ENCODE assay signal across 19 cellular contexts in the genomic region with DNA sequence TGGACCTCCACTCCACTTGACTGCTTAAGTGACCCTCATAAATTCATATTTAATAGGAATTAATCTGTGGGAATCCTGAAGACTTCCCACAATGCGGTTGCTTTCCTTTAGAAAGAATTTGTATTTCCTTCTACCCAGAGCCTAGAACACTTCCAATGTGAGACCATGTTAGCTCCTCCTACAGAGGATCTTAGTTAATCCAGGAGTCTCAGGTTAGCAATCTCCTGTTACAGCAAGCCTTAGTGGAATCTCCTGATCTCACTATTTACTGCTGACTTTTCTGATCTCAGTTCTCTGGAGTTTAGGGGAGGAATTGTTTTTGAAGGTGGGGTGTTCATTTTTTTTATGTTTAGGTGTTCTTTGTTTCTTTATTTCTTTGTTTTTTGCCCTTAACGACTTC.
DNase-seq lines count a peak whose midpoint lies in the region; ATAC-seq, FAIRE-seq and TF ChIP-seq lines count a peak whose summit lies in the region.
"Had no signal": no experiment of that assay in that cellular context is flagged by ENCODE, and none has a peak within 500 bp of the region (broad histone marks: within the 10 kb centered on the region; RNA-seq: fewer than 3 reads in every experiment).

No MANE protein-coding gene starts in this region.

- no peak for DNase-seq in Calu3
- DNase-seq in IMR-90: no peak
- DNase-seq in bronchial epithelial cell (ENCODE audit: low read depth): peak; percentile 33
- no peak for DNase-seq in nephron progenitor cell
- DNase-seq in HFFc6: no peak
- no peak for DNase-seq in activated gamma-delta T cell treated with Interleukin-2 at 50 U/mL for 16 hours
- no peak for DNase-seq in stimulated activated CD4-positive, alpha-beta T cell treated with anti-CD3 and anti-CD28 coated beads, Interleukin-2, amount 100 ng/mL, for 24 hours
- DNase-seq: CD8-positive, alpha-beta T cell; DMS 273 treated with DMSO at 0.1 percent for 48 hours; DMS53; DND-41; EL; HCEC 1CT had no signal

- no peak overlapping the region for H2BK5ac ChIP-seq in IMR-90 (ENCODE audit: low read depth, low read length, poor library complexity, severe bottlenecking)

- H2BK20ac ChIP-seq in IMR-90 (ENCODE audit: low read depth, low read length): no peak overlapping the region; the same call in 1 of the 2 replicates

- no peak overlapping the region for H4K91ac ChIP-seq in IMR-90 (ENCODE audit: insufficient read depth, low read depth, low read length)

- 0 out of 2 replicates have a peak overlapping the region, but pooled peaks have one; percentile 1 for H2AK5ac ChIP-seq in IMR-90 (ENCODE audit: low read depth, low read length)

- H3K4me1 Mint-ChIP-seq in Calu3 (ENCODE audit: low read depth, unreplicated experiment): peaks cover 19% of the 10 kb centered on the region
- peaks cover 29% of the 10 kb centered on the region for H3K4me1 Mint-ChIP-seq in nephron progenitor cell
- H3K4me1 Mint-ChIP-seq in HFFc6 (ENCODE audit: low read depth): peaks cover 45% of the 10 kb centered on the region
- H3K4me1 Mint-ChIP-seq: B cell had no signal

- H3K27me3 ChIP-seq in IMR-90 (ENCODE audit: control insufficient read depth, insufficient read depth, low read length) (no peaks in the 10 kb centered on the region), bronchial epithelial cell (ENCODE audit: control insufficient read depth, insufficient read depth, low read length) (no peaks in the 10 kb centered on the region)
- H3K27me3 ChIP-seq: BLaER1 treated with 17β-estradiol and CSF1 and Interleukin-3, amounts not matched to agents 10 nM and 100 nM had no signal

- BruUV-seq in Calu3 (replicated peaks; lab: Mats Ljungman, UMichigan) (no TSS peak), IMR-90 (replicated peaks; lab: Mats Ljungman, UMichigan) (no TSS peak)

- H3K79me1 ChIP-seq in IMR-90 (ENCODE audit: low read depth in 1 of 2, low read length in 2 of 2): no peaks in the 10 kb centered on the region

- in situ Hi-C loops in IMR-90 (cut with MboI; ENCODE audit: low sequenced_read_pairs): no loop called here

- H2AFZ ChIP-seq in IMR-90 (replicated peaks; ENCODE audit: low read length, poor library complexity): no peak overlapping the region

- H3K27me3 Mint-ChIP-seq in Calu3 (ENCODE audit: unreplicated experiment) (no peaks in the 10 kb centered on the region), nephron progenitor cell (ENCODE audit: low read depth, poor library complexity) (no peaks in the 10 kb centered on the region), HFFc6 (ENCODE audit: insufficient read depth) (no peaks in the 10 kb centered on the region; the same call in 1 of the 2 replicates)
- H3K27me3 Mint-ChIP-seq: B cell had no signal

- no peak overlapping the region for H3K4me2 ChIP-seq in IMR-90 (ENCODE audit: low read depth, low read length)
- H3K4me2 ChIP-seq: BLaER1 treated with 17β-estradiol and CSF1 and Interleukin-3, amounts not matched to agents 10 nM and 100 nM had no signal

- H3K4me3 ChIP-seq in IMR-90 (ENCODE audit: insufficient read depth, low read depth, low read length) (no peak overlapping the region), bronchial epithelial cell (ENCODE audit: low read depth, low read length) (no peak overlapping the region)
- H3K4me3 ChIP-seq: BLaER1 treated with 17β-estradiol and CSF1 and Interleukin-3, amounts not matched to agents 10 nM and 100 nM; GM12878 had no signal

- CTCF ChIA-PET in Calu3 (lab: Charles Lee) (no interaction called here), IMR-90 (lab: Yijun Ruan, JAX) (no interaction called here)

- H3K36me3 Mint-ChIP-seq in Calu3 (ENCODE audit: insufficient read depth, unreplicated experiment) (peaks cover 7% of the 10 kb centered on the region), nephron progenitor cell (ENCODE audit: low read depth) (no peaks in the 10 kb centered on the region), HFFc6 (ENCODE audit: low read depth) (no peaks in the 10 kb centered on the region)
- H3K36me3 Mint-ChIP-seq: CD8-positive, alpha-beta T cell had no signal

- no peak overlapping the region for H4K8ac ChIP-seq in IMR-90 (ENCODE audit: low read depth in 2 of 2, low read length in 2 of 2)

- peak overlapping the region; percentile 21; the same call in 1 of the 2 replicates for H3K4ac ChIP-seq in IMR-90 (ENCODE audit: low read depth, low read length)

- dilution Hi-C loops in IMR-90 (cut with HindIII; ENCODE audit: low sequenced_read_pairs, unreplicated experiment): no loop called here

- H2BK15ac ChIP-seq in IMR-90 (ENCODE audit: low read depth, low read length): no peak overlapping the region

- no peak overlapping the region for H3K9ac ChIP-seq in IMR-90 (ENCODE audit: low read depth, low read length)
- H3K9ac ChIP-seq: BLaER1 treated with 17β-estradiol and CSF1 and Interleukin-3, amounts not matched to agents 10 nM and 100 nM had no signal

- no peak overlapping the region for H3K27ac ChIP-seq in IMR-90 (ENCODE audit: insufficient read depth, low read length)
- H3K27ac ChIP-seq: BLaER1 treated with 17β-estradiol and CSF1 and Interleukin-3, amounts not matched to agents 10 nM and 100 nM; HL-60 had no signal

- no peaks in the 10 kb centered on the region for H3K36me3 ChIP-seq in IMR-90 (ENCODE audit: control insufficient read depth, insufficient read depth, low read length)
- H3K36me3 ChIP-seq in bronchial epithelial cell (ENCODE audit: control insufficient read depth, insufficient read depth, low read length): no peaks in the 10 kb centered on the region
- H3K36me3 ChIP-seq: BLaER1 treated with 17β-estradiol and CSF1 and Interleukin-3, amounts not matched to agents 10 nM and 100 nM had no signal

- no peaks in the 10 kb centered on the region for H4K20me1 ChIP-seq in IMR-90 (ENCODE audit: insufficient read depth, low read length)
- H4K20me1 ChIP-seq: BLaER1 treated with 17β-estradiol and CSF1 and Interleukin-3, amounts not matched to agents 10 nM and 100 nM had no signal

- H2AK9ac ChIP-seq in IMR-90 (replicated peaks; ENCODE audit: low read depth, low read length, poor library complexity): no peak overlapping the region

- no peaks in the 10 kb centered on the region for H3K9me3 Mint-ChIP-seq in Calu3 (ENCODE audit: low read depth, unreplicated experiment)
- no peaks in the 10 kb centered on the region for H3K9me3 Mint-ChIP-seq in nephron progenitor cell
- no peaks in the 10 kb centered on the region for H3K9me3 Mint-ChIP-seq in HFFc6

- H3K56ac ChIP-seq in IMR-90 (ENCODE audit: extremely low read depth, insufficient read depth, low read length): no peak overlapping the region

- no peak for ATAC-seq in IMR-90 (ENCODE audit: low read depth)
- ATAC-seq: CD8-positive, alpha-beta T cell; GM12878 had no signal

- H3K23ac ChIP-seq in IMR-90 (ENCODE audit: low read depth, low read length): 0 out of 2 replicates have a peak overlapping the region, but pooled peaks have one; percentile 20

- H3K9me1 ChIP-seq in IMR-90 (ENCODE audit: insufficient read depth, low read length): no peaks in the 10 kb centered on the region; the same call in 1 of the 2 replicates

- H3K4me1 ChIP-seq in IMR-90 (ENCODE audit: control insufficient read depth, insufficient read depth, low read length): peaks cover 10% of the 10 kb centered on the region

- FAIRE-seq in bronchial epithelial cell (lab: Jason Lieb, UNC): no peak
- FAIRE-seq: GM12878, GM19239, H54 had no signal

- H3K4me3 Mint-ChIP-seq in Calu3 (ENCODE audit: low read depth, unreplicated experiment) (no peak overlapping the region), nephron progenitor cell (no peak overlapping the region), HFFc6 (no peak overlapping the region)
- H3K4me3 Mint-ChIP-seq: B cell; CD8-positive, alpha-beta T cell had no signal

- POLR2A ChIA-PET in IMR-90 (lab: Charles Lee; ENCODE audit: unreplicated experiment): no interaction called here

- no peak overlapping the region for H2BK120ac ChIP-seq in IMR-90 (ENCODE audit: low read depth, low read length)

- TF ChIP-seq POLR2A in IMR-90 (IDR thresholded peaks at IDR 0.05; ENCODE audit: low read depth, low read length): no peak

- intact Hi-C loops in Calu3 (cut with micrococcal nuclease; ENCODE audit: unreplicated experiment): no loop called here
- intact Hi-C loops in IMR-90 (cut with micrococcal nuclease): no loop called here

- H3K27ac Mint-ChIP-seq in Calu3 (ENCODE audit: unreplicated experiment): peak overlapping the region; percentile 26
- peak overlapping the region; percentile 39 for H3K27ac Mint-ChIP-seq in nephron progenitor cell
- H3K27ac Mint-ChIP-seq in HFFc6: no peak overlapping the region
- H3K27ac Mint-ChIP-seq: B cell; CD8-positive, alpha-beta T cell had no signal

- H3K18ac ChIP-seq in IMR-90 (ENCODE audit: low read depth, low read length): peak overlapping the region; percentile 65; the same call in 1 of the 2 replicates

- H3K9me3 ChIP-seq in IMR-90 (ENCODE audit: control insufficient read depth, insufficient read depth, low read length): no peaks in the 10 kb centered on the region
- H3K9me3 ChIP-seq: BLaER1 treated with 17β-estradiol and CSF1 and Interleukin-3, amounts not matched to agents 10 nM and 100 nM had no signal

- TF ChIP-seq CTCF in Calu3 (IDR thresholded peaks at IDR 0.05; ENCODE audit: unreplicated experiment) (no peak), IMR-90 (conservative IDR thresholded peaks at IDR 0.05; ENCODE audit: low read depth, low read length) (no peak), bronchial epithelial cell (IDR thresholded peaks at IDR 0.05; ENCODE audit: insufficient read depth, low read length, severe bottlenecking) (no peak), nephron progenitor cell (IDR thresholded peaks at IDR 0.05) (no peak), HFFc6 (IDR thresholded peaks at IDR 0.05) (no peak)

- no peak overlapping the region for H4K5ac ChIP-seq in IMR-90 (ENCODE audit: low read depth, low read length)

- H3K14ac ChIP-seq in IMR-90 (replicated peaks; ENCODE audit: low read depth, low read length): no peak overlapping the region; the same call in 1 of the 2 replicates

- no peak for TF ChIP-seq RAD21 in IMR-90 (IDR thresholded peaks at IDR 0.05; ENCODE audit: low read length)

- no CpG with 5 or more reads among the region's 2 CpGs for WGBS in IMR-90 (ENCODE audit: extremely low coverage in 2 of 2, insufficient read length in 1 of 2), 2 experiments

TF ChIP-seq in IMR-90, 13 proteins besides CTCF, POLR2A, EP300 and RAD21 (continues in another document):
- no peak for TF ChIP-seq NFE2L2 (IDR thresholded peaks at IDR 0.05; ENCODE audit: low read depth, low read length)
- no peak for TF ChIP-seq CHD1 (IDR thresholded peaks at IDR 0.05; ENCODE audit: low read depth, low read length)
- TF ChIP-seq MAFK (IDR thresholded peaks at IDR 0.05; ENCODE audit: low read depth, low read length): no peak
- no peak for TF ChIP-seq SMC3 (IDR thresholded peaks at IDR 0.05; ENCODE audit: low read depth, low read length)
- TF ChIP-seq RCOR1 (IDR thresholded peaks at IDR 0.05; ENCODE audit: insufficient replicate concordance, low read length): no peak
- no peak for TF ChIP-seq BHLHE40 (IDR thresholded peaks at IDR 0.05; ENCODE audit: low read depth, low read length)
- TF ChIP-seq FOS (IDR thresholded peaks at IDR 0.05; ENCODE audit: low read depth, low read length): no peak
- no peak for TF ChIP-seq MXI1 (IDR thresholded peaks at IDR 0.05; ENCODE audit: borderline replicate concordance, low read depth, low read length)
- TF ChIP-seq RFX5 (IDR thresholded peaks at IDR 0.05; ENCODE audit: low read depth, low read length): no peak
